8 cellular contexts compared by ENCODE assay signal in genomic region chr19:17214531-17215124, GRCh38. TPM values are rescaled to one million over a fixed set of nuclear protein-coding genes. Genes with fewer than 3 reads are reported as not detected.
DNase-seq lines count a peak whose midpoint lies in the region; ATAC-seq lines count a peak whose summit lies in the region.

No MANE protein-coding gene starts in this region.

- no peaks in the 10 kb centered on the region for H3K9me3 ChIP-seq in iPS-15b (ENCODE audit: control insufficient read depth, insufficient read depth, low read length)

- ATAC-seq in stimulated activated naive CD8-positive, alpha-beta T cell treated with anti-CD3 and anti-CD28 coated beads, Interleukin-15, amount 100 ng/mL, for 72 hours: no peak
- ATAC-seq in GM18861 (IDR thresholded peaks at IDR 0.05; ENCODE audit: unreplicated experiment): no peak

- H3K4me1 Mint-ChIP-seq in activated CD4-positive, alpha-beta memory T cell treated with anti-CD3 and anti-CD28 coated beads, Interleukin-2, amount 10 ng/mL, durations not matched to agents 7 days and 5 days: peaks cover 27% of the 10 kb centered on the region
- peaks cover 44% of the 10 kb centered on the region for H3K4me1 Mint-ChIP-seq in stimulated activated naive CD8-positive, alpha-beta T cell treated with anti-CD3 and anti-CD28 coated beads, Interleukin-15, amount 100 ng/mL, for 72 hours

- DNase-seq in NCI-H82 (lab: John Stamatoyannopoulos, UW) (peak; percentile 65), NCI-H82 treated with DMSO at 0.1 percent for 48 hours (lab: John Stamatoyannopoulos, UW; ENCODE audit: unreplicated experiment) (no peak), NCI-H2029 (lab: John Stamatoyannopoulos, UW) (no peak), MV-4-11 (lab: John Stamatoyannopoulos, UW) (no peak)
- no peak for DNase-seq in activated CD4-positive, alpha-beta memory T cell treated with anti-CD3 and anti-CD28 coated beads, Interleukin-2, amount 10 ng/mL, durations not matched to agents 7 days and 5 days
- no peak for DNase-seq in stimulated activated naive CD8-positive, alpha-beta T cell treated with anti-CD3 and anti-CD28 coated beads, Interleukin-15, amount 100 ng/mL, for 72 hours

- POLR2A ChIA-PET in activated CD4-positive, alpha-beta memory T cell treated with anti-CD3 and anti-CD28 coated beads, Interleukin-2, amount 10 ng/mL, durations not matched to agents 7 days and 5 days (lab: Charles Lee): interaction anchor here (0.6 to 3.3 kb wide), 17 partner anchors 9 to 589 kb away, joined by 3 to 46 read pairs (median 4); partner anchors contain the start of genes ABHD8, ANKLE1, BABAM1 and MYO9B

- peak overlapping the region; percentile 93 for H3K9ac ChIP-seq in iPS-15b (ENCODE audit: low read depth, low read length)

- peaks cover 49% of the 10 kb centered on the region for H3K36me3 Mint-ChIP-seq in activated CD4-positive, alpha-beta memory T cell treated with anti-CD3 and anti-CD28 coated beads, Interleukin-2, amount 10 ng/mL, durations not matched to agents 7 days and 5 days (ENCODE audit: low read depth)

- H3K4me3 Mint-ChIP-seq in activated CD4-positive, alpha-beta memory T cell treated with anti-CD3 and anti-CD28 coated beads, Interleukin-2, amount 10 ng/mL, durations not matched to agents 7 days and 5 days: peak overlapping the region; percentile 77
- H3K4me3 Mint-ChIP-seq in stimulated activated naive CD8-positive, alpha-beta T cell treated with anti-CD3 and anti-CD28 coated beads, Interleukin-15, amount 100 ng/mL, for 72 hours: peak overlapping the region; percentile 87 to 92

- peak overlapping the region; percentile 96 for H3K27ac Mint-ChIP-seq in activated CD4-positive, alpha-beta memory T cell treated with anti-CD3 and anti-CD28 coated beads, Interleukin-2, amount 10 ng/mL, durations not matched to agents 7 days and 5 days
- peak overlapping the region; percentile 97 to 99 for H3K27ac Mint-ChIP-seq in stimulated activated naive CD8-positive, alpha-beta T cell treated with anti-CD3 and anti-CD28 coated beads, Interleukin-15, amount 100 ng/mL, for 72 hours

- CTCF ChIA-PET in activated CD4-positive, alpha-beta memory T cell treated with anti-CD3 and anti-CD28 coated beads, Interleukin-2, amount 10 ng/mL, durations not matched to agents 7 days and 5 days (lab: Charles Lee): interaction anchor here (0.9 to 2.1 kb wide), 6 partner anchors 12 to 68 kb away, joined by 3 to 15 read pairs (median 5); partner anchors contain the start of genes BABAM1 and OCEL1

- no peaks in the 10 kb centered on the region for H3K4me1 ChIP-seq in iPS-15b (ENCODE audit: control insufficient read depth, insufficient read depth, low read length)

- H3K9me3 Mint-ChIP-seq in activated CD4-positive, alpha-beta memory T cell treated with anti-CD3 and anti-CD28 coated beads, Interleukin-2, amount 10 ng/mL, durations not matched to agents 7 days and 5 days: no peaks in the 10 kb centered on the region
- H3K9me3 Mint-ChIP-seq in stimulated activated naive CD8-positive, alpha-beta T cell treated with anti-CD3 and anti-CD28 coated beads, Interleukin-15, amount 100 ng/mL, for 72 hours: no peaks in the 10 kb centered on the region

- peak overlapping the region; percentile 79 for H3K4me3 ChIP-seq in iPS-15b (ENCODE audit: low read depth, low read length)

- H3K27me3 ChIP-seq in iPS-15b (ENCODE audit: control insufficient read depth, insufficient read depth, low read length): no peaks in the 10 kb centered on the region

- H3K27me3 Mint-ChIP-seq in activated CD4-positive, alpha-beta memory T cell treated with anti-CD3 and anti-CD28 coated beads, Interleukin-2, amount 10 ng/mL, durations not matched to agents 7 days and 5 days: no peaks in the 10 kb centered on the region
- no peaks in the 10 kb centered on the region for H3K27me3 Mint-ChIP-seq in stimulated activated naive CD8-positive, alpha-beta T cell treated with anti-CD3 and anti-CD28 coated beads, Interleukin-15, amount 100 ng/mL, for 72 hours

- H3K36me3 ChIP-seq in iPS-15b (ENCODE audit: control insufficient read depth, insufficient read depth, low read length): peaks cover 21% of the 10 kb centered on the region

RNA-seq across cellular contexts. Expression of gene USE1, which starts 0.5 kb away (rescaled TPM):
- total RNA-seq in activated CD4-positive, alpha-beta memory T cell treated with anti-CD3 and anti-CD28 coated beads, Interleukin-2, amount 10 ng/mL, durations not matched to agents 7 days and 5 days: 10 to 100 TPM; 19.9 to 20.4 TPM

RNA-seq across cellular contexts. Expression of gene OCEL1, which starts 11.4 kb away (rescaled TPM):
- 10 to 100 TPM; 20.9 to 22.6 TPM for total RNA-seq in activated CD4-positive, alpha-beta memory T cell treated with anti-CD3 and anti-CD28 coated beads, Interleukin-2, amount 10 ng/mL, durations not matched to agents 7 days and 5 days

RNA-seq across cellular contexts. Expression of gene NR2F6, which starts 31.1 kb away (rescaled TPM):
- 1 to 10 TPM; 5.7 to 6.5 TPM for total RNA-seq in activated CD4-positive, alpha-beta memory T cell treated with anti-CD3 and anti-CD28 coated beads, Interleukin-2, amount 10 ng/mL, durations not matched to agents 7 days and 5 days

RNA-seq across cellular contexts. Expression of gene USHBP1, which starts 49.9 kb away (rescaled TPM):
- total RNA-seq in activated CD4-positive, alpha-beta memory T cell treated with anti-CD3 and anti-CD28 coated beads, Interleukin-2, amount 10 ng/mL, durations not matched to agents 7 days and 5 days: under 1 TPM; 0.38 to 0.45 TPM

RNA-seq across cellular contexts. Expression of gene BABAM1, which starts 52.6 kb away (rescaled TPM):
- total RNA-seq in activated CD4-positive, alpha-beta memory T cell treated with anti-CD3 and anti-CD28 coated beads, Interleukin-2, amount 10 ng/mL, durations not matched to agents 7 days and 5 days: 100 to 1,000 TPM in 1 of 2 experiments, 10 to 100 TPM in 1; 98.5 to 100 TPM
